ENCODE assay signal across 14 cellular contexts in the genomic region with DNA sequence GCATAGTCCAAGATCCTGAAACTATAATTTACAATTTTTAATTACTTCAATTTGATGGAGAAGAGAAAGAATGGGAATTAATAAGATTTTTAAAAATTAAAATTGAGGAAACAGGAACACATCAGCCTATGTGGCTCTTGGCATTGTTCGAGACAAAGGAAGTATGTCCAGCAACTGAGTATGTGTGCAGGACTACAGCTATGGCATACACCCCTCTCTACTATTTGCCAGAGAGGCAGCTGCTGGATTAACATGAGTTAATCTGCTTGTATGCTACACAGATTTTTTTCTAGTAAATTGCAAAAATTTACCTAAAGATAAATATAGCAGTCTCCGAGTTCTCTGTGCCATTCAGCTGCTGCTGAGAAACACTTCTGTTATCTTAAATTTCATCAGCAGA.
DNase-seq lines count a peak whose midpoint lies in the region; ATAC-seq, FAIRE-seq and TF ChIP-seq lines count a peak whose summit lies in the region.
"Had no signal": no experiment of that assay in that cellular context is flagged by ENCODE, and none has a peak within 500 bp of the region (broad histone marks: within the 10 kb centered on the region; RNA-seq: fewer than 3 reads in every experiment).

No MANE protein-coding gene starts in this region.

- no peak for FAIRE-seq in keratinocyte (lab: Jason Lieb, UNC)
- FAIRE-seq: GM18507, HepG2 had no signal

- H3K9me3 ChIP-seq in HUES48 (ENCODE audit: control insufficient read depth, insufficient read depth, low read length), result no peaks in the 10 kb centered on the region
- no peaks in the 10 kb centered on the region for H3K9me3 ChIP-seq in keratinocyte (ENCODE audit: control insufficient read depth, low read depth, low read length)
- no peaks in the 10 kb centered on the region for H3K9me3 ChIP-seq in sigmoid colon
- H3K9me3 ChIP-seq: Peyer's patch had no signal

- H3K36me3 ChIP-seq in HUES48 (ENCODE audit: control insufficient read depth, insufficient read depth, low read length) (0 out of 2 replicates have a peak, but pooled peaks cover 5% of the 10 kb centered on the region), keratinocyte (ENCODE audit: control insufficient read depth in 2 of 2, extremely low read depth in 1 of 2, insufficient read depth in 2 of 2, low read length in 2 of 2) (peaks cover 0 to 1% of the 10 kb centered on the region in 2 experiments), sigmoid colon (no peaks in the 10 kb centered on the region)
- H3K36me3 ChIP-seq: Peyer's patch had no signal

- intact Hi-C loops in sigmoid colon (cut with DNase I), result no loop called here

- TF ChIP-seq EP300 in sigmoid colon (IDR thresholded peaks at IDR 0.05), result no peak

- H3K9me1 ChIP-seq in keratinocyte (ENCODE audit: control insufficient read depth, extremely low read depth, insufficient read depth, low read length), result no peaks in the 10 kb centered on the region

- DNase-seq in keratinocyte (ENCODE audit: low read depth, low spot score), result no peak
- DNase-seq in sigmoid colon, result no peak
- DNase-seq in NCI-H226, result no peak
- DNase-seq in RPMI8226, result no peak
- no peak for DNase-seq in activated CD4-positive, alpha-beta T cell treated with anti-CD3 and anti-CD28 coated beads for 48 hours
- DNase-seq: cerebellar nuclear complex; Peyer's patch; stimulated activated CD4-positive, alpha-beta T cell treated with anti-CD3 and anti-CD28 coated beads, Interleukin-4, amount 100 ng/mL, for 24 hours; T-cell had no signal

- no peak for TF ChIP-seq POLR2A in sigmoid colon (IDR thresholded peaks at IDR 0.05)

- H3K27me3 ChIP-seq in HUES48 (ENCODE audit: control insufficient read depth, insufficient read depth, low read length) (no peaks in the 10 kb centered on the region), keratinocyte (ENCODE audit: control insufficient read depth, extremely low read depth, insufficient read depth, low read length) (no peaks in the 10 kb centered on the region), sigmoid colon (no peaks in the 10 kb centered on the region)
- H3K27me3 ChIP-seq: Peyer's patch had no signal

- no peaks in the 10 kb centered on the region for H3K79me2 ChIP-seq in keratinocyte (ENCODE audit: control insufficient read depth, insufficient read depth, low read length)

- H4K20me1 ChIP-seq in keratinocyte (ENCODE audit: control insufficient read depth, extremely low read depth, insufficient read depth, low read length), result no peaks in the 10 kb centered on the region

- peaks cover 79% of the 10 kb centered on the region for H3K4me1 ChIP-seq in HUES48 (ENCODE audit: control insufficient read depth, insufficient read depth, low read length)
- peaks cover 20% of the 10 kb centered on the region for H3K4me1 ChIP-seq in keratinocyte (ENCODE audit: control insufficient read depth, extremely low read depth, insufficient read depth, low read length)
- peaks cover 0 to 48% (median 29%) of the 10 kb centered on the region in 4 donors for H3K4me1 ChIP-seq in sigmoid colon
- H3K4me1 ChIP-seq: Peyer's patch had no signal

- no peak overlapping the region for H3K4me3 ChIP-seq in HUES48 (ENCODE audit: low read depth, low read length)
- H3K4me3 ChIP-seq in keratinocyte (ENCODE audit: control insufficient read depth in 2 of 3, extremely low read depth in 1 of 3, insufficient read depth in 2 of 3, low read depth in 1 of 3, low read length in 3 of 3), result no peak overlapping the region
- no peak overlapping the region for H3K4me3 ChIP-seq in sigmoid colon
- H3K4me3 ChIP-seq: Peyer's patch had no signal

- dilution Hi-C loops in keratinocyte (cut with MboI; ENCODE audit: extremely low pct_ligation_motif_present, low sequenced_read_pairs), result no loop called here

- TF ChIP-seq CTCF in keratinocyte (optimal IDR thresholded peaks at IDR 0.05 in 1 of 3, IDR thresholded peaks at IDR 0.05 in 1 of 3, conservative IDR thresholded peaks at IDR 0.05 in 1 of 3; ENCODE audit: extremely low read depth in 1 of 3, insufficient read depth in 2 of 3, low read length in 3 of 3) (no peak), sigmoid colon (IDR thresholded peaks at IDR 0.05) (no peak)

- no peak overlapping the region for H2AFZ ChIP-seq in keratinocyte (ENCODE audit: control insufficient read depth, low read length)

- H3K27ac ChIP-seq in HUES48 (ENCODE audit: low read depth, low read length), result peak overlapping the region; percentile 93
- H3K27ac ChIP-seq in keratinocyte (ENCODE audit: control insufficient read depth, insufficient read depth, low read length), result no peak overlapping the region
- H3K27ac ChIP-seq in sigmoid colon, result peak overlapping the region in 3 of 4 donors; percentile 32 to 73 (median 64)
- H3K27ac ChIP-seq: Peyer's patch had no signal

- 73 to 94% methylated on average over 2 of the region's 2 CpGs for WGBS in sigmoid colon, 2 donors

- no peak overlapping the region for H3K9ac ChIP-seq in HUES48 (ENCODE audit: low read depth, low read length)
- no peak overlapping the region for H3K9ac ChIP-seq in keratinocyte (ENCODE audit: control insufficient read depth, extremely low read depth, insufficient read depth, low read length)

- peak overlapping the region; percentile 58 for H3K4me2 ChIP-seq in keratinocyte (ENCODE audit: control insufficient read depth, extremely low read depth, insufficient read depth, low read depth, low read length)

- peak; percentile 60; the same call in 2 of the 3 replicates for ATAC-seq in SK-N-SH treated with all-trans-retinoic acid at 6 μM for 48 hours
- no peak for ATAC-seq in GM18870 (IDR thresholded peaks at IDR 0.05; ENCODE audit: unreplicated experiment)
- ATAC-seq: HepG2, T-cell had no signal

TF ChIP-seq in SK-N-SH treated with all-trans-retinoic acid at 6 μM for 48 hours, 23 proteins besides CTCF, POLR2A, EP300 and RAD21:
- TF ChIP-seq RARB (CRISPR knock-in tag; IDR thresholded peaks at IDR 0.05) (no peak), CREB5 (CRISPR knock-in tag; IDR thresholded peaks at IDR 0.05; ENCODE audit: low read depth) (no peak), ZFP30 (CRISPR knock-in tag; IDR thresholded peaks at IDR 0.05) (no peak), OSR1 (CRISPR knock-in tag; IDR thresholded peaks at IDR 0.05) (no peak)
- TF ChIP-seq, protein P1, sequence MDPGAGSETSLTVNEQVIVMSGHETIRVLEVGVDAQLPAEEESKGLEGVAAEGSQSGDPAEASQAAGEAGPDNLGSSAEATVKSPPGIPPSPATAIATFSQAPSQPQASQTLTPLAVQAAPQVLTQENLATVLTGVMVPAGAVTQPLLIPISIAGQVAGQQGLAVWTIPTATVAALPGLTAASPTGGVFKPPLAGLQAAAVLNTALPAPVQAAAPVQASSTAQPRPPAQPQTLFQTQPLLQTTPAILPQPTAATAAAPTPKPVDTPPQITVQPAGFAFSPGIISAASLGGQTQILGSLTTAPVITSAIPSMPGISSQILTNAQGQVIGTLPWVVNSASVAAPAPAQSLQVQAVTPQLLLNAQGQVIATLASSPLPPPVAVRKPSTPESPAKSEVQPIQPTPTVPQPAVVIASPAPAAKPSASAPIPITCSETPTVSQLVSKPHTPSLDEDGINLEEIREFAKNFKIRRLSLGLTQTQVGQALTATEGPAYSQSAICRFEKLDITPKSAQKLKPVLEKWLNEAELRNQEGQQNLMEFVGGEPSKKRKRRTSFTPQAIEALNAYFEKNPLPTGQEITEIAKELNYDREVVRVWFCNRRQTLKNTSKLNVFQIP (CRISPR knock-in tag; IDR thresholded peaks at IDR 0.05; ENCODE audit: borderline replicate concordance, low read depth), result no peak
